ENCODE assay signal across 8 cellular contexts in the genomic region with DNA sequence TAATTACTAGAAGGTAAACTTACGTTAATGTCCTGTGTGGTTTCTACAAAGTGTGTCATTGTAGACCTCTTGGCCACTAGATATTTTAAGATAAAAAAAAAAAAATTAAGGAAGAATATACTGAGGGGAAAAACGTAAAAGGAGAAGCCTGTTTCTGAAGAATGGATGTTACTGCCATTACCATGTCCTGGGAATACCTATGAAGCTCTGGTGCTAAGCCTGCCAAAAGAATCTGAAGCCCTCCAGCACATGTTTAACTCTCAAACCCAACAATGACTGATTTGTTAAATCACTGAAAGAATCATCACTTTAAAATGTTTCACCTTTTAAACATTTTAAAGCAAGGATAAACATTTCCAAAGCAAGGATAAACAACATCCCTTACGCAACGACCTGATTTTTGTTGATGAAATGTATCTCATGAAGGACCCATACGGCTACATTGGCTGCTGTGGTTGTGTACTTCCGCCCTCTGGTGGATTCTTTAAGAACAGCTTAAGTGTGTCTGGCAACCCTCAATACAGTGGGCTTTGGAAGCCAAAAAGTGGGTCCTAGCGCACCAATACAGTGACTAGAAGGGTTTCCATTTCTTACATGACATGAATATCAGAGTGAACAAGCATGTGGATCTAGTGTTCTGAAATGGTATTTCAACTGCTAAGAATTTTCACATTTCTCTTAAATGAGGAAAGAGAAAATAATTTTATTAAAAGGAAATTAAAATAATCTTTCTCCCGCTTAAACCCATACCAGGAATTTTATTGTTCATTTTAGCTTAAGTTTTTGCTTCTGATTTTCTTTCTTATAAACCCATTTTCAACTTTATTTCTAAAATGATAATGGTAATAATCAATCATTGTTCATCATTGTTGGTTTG.
DNase-seq lines count a peak whose midpoint lies in the region; ATAC-seq and TF ChIP-seq lines count a peak whose summit lies in the region.

No MANE protein-coding gene starts in this region.

- H3K36me3 Mint-ChIP-seq in glutamatergic neuron (ENCODE audit: unreplicated experiment), result no peaks in the 10 kb centered on the region

- peaks cover 29% of the 10 kb centered on the region for H4K20me1 ChIP-seq in PC-9 (ENCODE audit: insufficient read depth)

- H3K9me3 ChIP-seq in PC-9 (ENCODE audit: insufficient read depth, low read depth) (no peaks in the 10 kb centered on the region), prostate gland (no peaks in the 10 kb centered on the region)

- peaks cover 25% of the 10 kb centered on the region; the same call in 1 of the 2 replicates for H3K79me2 ChIP-seq in PC-9 (ENCODE audit: low read depth)

- CTCF ChIA-PET in PC-9 (lab: Charles Lee), result interaction anchor here (0.5 to 1.0 kb wide), 3 partner anchors 269 to 347 kb away, joined by 3 to 5 read pairs (median 4); no protein-coding TSS in a partner anchor

- H3K4me2 ChIP-seq in PC-9, result no peak overlapping the region

- peak; percentile 90 for ATAC-seq in GM21737 (IDR thresholded peaks at IDR 0.05; ENCODE audit: unreplicated experiment)
- no peak for ATAC-seq in HG02840 (IDR thresholded peaks at IDR 0.05; ENCODE audit: low FRiP score, unreplicated experiment)

- BruUV-seq in PC-9 (replicated peaks; lab: Mats Ljungman, UMichigan), result no TSS peak

- H3K4me3 Mint-ChIP-seq in glutamatergic neuron (ENCODE audit: unreplicated experiment), result no peak overlapping the region

- H3K27me3 ChIP-seq in PC-9 (ENCODE audit: insufficient read depth, low read depth), result no peaks in the 10 kb centered on the region
- H3K27me3 ChIP-seq in prostate gland (replicated peaks; ENCODE audit: insufficient read depth), result no peaks in the 10 kb centered on the region

- no peak overlapping the region for H3K27ac Mint-ChIP-seq in glutamatergic neuron (ENCODE audit: unreplicated experiment)

- POLR2A ChIA-PET in PC-9 (lab: Charles Lee; ENCODE audit: unreplicated experiment), result no interaction called here

- no peak overlapping the region for H2AFZ ChIP-seq in PC-9

- H3K27me3 Mint-ChIP-seq in glutamatergic neuron (ENCODE audit: unreplicated experiment), result no peaks in the 10 kb centered on the region

- DNase-seq in KG1 (lab: John Stamatoyannopoulos, UW) (peak; percentile 11), PC-9 (peak; percentile 43 to 68), glutamatergic neuron (peak; percentile 44), prostate gland (ENCODE audit: low spot score) (peak; percentile 54)
- DNase-seq in activated naive CD4-positive, alpha-beta T cell treated with anti-CD3 and anti-CD28 coated beads, Interleukin-2, amount 50 U/mL, for 16 hours, result peak; percentile 25

- TF ChIP-seq CTCF in GM12801 (IDR thresholded peaks at IDR 0.05; ENCODE audit: extremely low read depth, insufficient read length), result peak; percentile 10
- TF ChIP-seq CTCF in PC-9 (conservative IDR thresholded peaks at IDR 0.05), result peak; percentile 92
- peak; percentile 90 for TF ChIP-seq CTCF in glutamatergic neuron (IDR thresholded peaks at IDR 0.05; ENCODE audit: partially characterized antibody, unreplicated experiment)
- peak; percentile 32 to 78 (median 72) for TF ChIP-seq CTCF in prostate gland (IDR thresholded peaks at IDR 0.05)

- H3K4me1 Mint-ChIP-seq in glutamatergic neuron (ENCODE audit: low read depth, unreplicated experiment), result no peaks in the 10 kb centered on the region

- intact Hi-C loops in PC-9 (cut with micrococcal nuclease; ENCODE audit: unreplicated experiment) (loop anchor here (1.0 kb wide), 3 partner anchors 249 to 341 kb away; no protein-coding TSS in a partner anchor), prostate gland (cut with DNase I) (loop anchor here (5.0 to 10.0 kb wide), 2 partner anchors 247 to 335 kb away; no protein-coding TSS in a partner anchor)

- H3K36me3 ChIP-seq in PC-9 (ENCODE audit: low read depth) (peaks cover 62% of the 10 kb centered on the region), prostate gland (no peaks in the 10 kb centered on the region)

- no peaks in the 10 kb centered on the region for H3K9me2 ChIP-seq in PC-9 (ENCODE audit: insufficient read depth)

- H3K4me1 ChIP-seq in PC-9 (replicated peaks; ENCODE audit: insufficient read depth), result no peaks in the 10 kb centered on the region
- H3K4me1 ChIP-seq in prostate gland (replicated peaks), result no peaks in the 10 kb centered on the region

- no peak for TF ChIP-seq POLR2A in prostate gland (IDR thresholded peaks at IDR 0.05)

- H3K4me3 ChIP-seq in PC-9 (no peak overlapping the region), prostate gland (no peak overlapping the region)

- H3K27ac ChIP-seq in PC-9, result 0 out of 2 replicates have a peak overlapping the region, but pooled peaks have one; percentile 0
- no peak overlapping the region for H3K27ac ChIP-seq in prostate gland

- WGBS in prostate gland, result 40% methylated on average over 8 of the region's 8 CpGs

- H3F3A ChIP-seq in PC-9 (ENCODE audit: insufficient read depth, low read depth), result peaks cover 60% of the 10 kb centered on the region

- H3K9me3 Mint-ChIP-seq in glutamatergic neuron (ENCODE audit: unreplicated experiment), result no peaks in the 10 kb centered on the region

Comparison
In these comparisons a context has a peak if more than half of its experiments do, and no peak if none do; other contexts are left out.
1. CTCF ChIP-seq: peak in every context shown above with its lines; median percentile 92 in PC-9; 90 in glutamatergic neuron; 72 in prostate gland; 10 in GM12801.